ENCODE assay signal across 1 cellular context in the genomic region with DNA sequence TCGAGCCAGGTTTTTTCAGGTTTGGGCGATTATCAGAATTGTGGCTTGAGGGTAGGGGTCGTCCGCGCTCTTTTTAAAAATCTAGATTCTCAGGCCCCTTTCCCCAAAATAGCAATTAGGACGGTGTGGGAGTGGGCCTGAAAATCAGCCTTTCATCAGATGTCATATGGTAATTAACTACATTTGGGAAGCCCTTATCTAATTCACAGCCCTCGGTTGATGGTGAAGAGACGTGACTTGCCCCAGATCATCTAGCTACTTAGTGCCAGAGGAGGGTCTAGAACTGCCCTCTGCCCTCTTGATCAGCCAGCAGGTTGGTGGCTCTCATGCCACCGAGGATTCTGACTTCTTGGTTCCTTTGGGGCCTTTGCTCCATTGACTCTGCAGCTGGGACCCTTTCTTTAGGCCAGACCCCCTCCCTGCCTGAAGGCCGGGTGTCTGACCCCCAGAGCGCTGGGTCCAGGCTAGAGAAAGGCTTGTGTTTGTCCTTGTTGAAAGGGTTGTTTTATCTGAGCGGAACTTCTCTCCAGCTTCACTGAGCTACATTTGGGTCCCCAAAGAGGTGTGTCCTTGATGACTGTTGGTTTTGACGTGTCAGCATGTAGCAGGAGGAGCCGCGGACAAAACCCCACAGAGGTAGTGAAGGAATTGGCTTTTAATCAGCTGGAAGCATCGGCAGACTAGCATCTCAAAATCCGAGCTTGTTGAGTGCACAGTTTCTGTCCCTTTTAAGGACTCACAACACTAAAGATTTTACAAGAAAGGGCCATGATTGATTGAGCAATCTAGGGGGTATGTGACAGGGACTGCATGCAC.
TF ChIP-seq lines count a peak whose summit lies in the region.

No MANE protein-coding gene starts in this region.

TF ChIP-seq in HepG2, 621 proteins besides CTCF, POLR2A, EP300 and RAD21 (continued from another document):
- no peak for TF ChIP-seq ZNF772 (CRISPR knock-in tag; IDR thresholded peaks at IDR 0.05)
- TF ChIP-seq ZNF841 (CRISPR knock-in tag; IDR thresholded peaks at IDR 0.05; ENCODE audit: borderline replicate concordance) = no peak
- TF ChIP-seq, protein P1, sequence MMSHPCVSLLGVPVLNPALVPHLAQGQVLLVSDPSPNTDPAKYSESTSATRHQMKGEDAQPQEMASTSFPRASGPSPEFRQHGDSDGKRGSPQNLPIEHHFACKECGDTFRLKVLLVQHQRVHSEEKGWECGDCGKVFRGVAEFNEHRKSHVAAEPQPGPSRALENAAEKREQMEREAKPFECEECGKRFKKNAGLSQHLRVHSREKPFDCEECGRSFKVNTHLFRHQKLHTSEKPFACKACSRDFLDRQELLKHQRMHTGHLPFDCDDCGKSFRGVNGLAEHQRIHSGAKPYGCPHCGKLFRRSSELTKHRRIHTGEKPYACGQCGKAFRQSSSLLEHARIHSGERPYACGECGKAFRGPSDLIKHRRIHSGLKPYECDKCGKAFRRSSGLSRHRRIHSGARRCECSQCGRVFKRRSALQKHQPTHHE (CRISPR knock-in tag; IDR thresholded peaks at IDR 0.05; ENCODE audit: borderline replicate concordance) = no peak
- no peak for TF ChIP-seq ZNF124 (CRISPR knock-in tag; IDR thresholded peaks at IDR 0.05)
- TF ChIP-seq ZNF724P (CRISPR knock-in tag; IDR thresholded peaks at IDR 0.05; ENCODE audit: borderline replicate concordance) = no peak
- TF ChIP-seq, protein P2, sequence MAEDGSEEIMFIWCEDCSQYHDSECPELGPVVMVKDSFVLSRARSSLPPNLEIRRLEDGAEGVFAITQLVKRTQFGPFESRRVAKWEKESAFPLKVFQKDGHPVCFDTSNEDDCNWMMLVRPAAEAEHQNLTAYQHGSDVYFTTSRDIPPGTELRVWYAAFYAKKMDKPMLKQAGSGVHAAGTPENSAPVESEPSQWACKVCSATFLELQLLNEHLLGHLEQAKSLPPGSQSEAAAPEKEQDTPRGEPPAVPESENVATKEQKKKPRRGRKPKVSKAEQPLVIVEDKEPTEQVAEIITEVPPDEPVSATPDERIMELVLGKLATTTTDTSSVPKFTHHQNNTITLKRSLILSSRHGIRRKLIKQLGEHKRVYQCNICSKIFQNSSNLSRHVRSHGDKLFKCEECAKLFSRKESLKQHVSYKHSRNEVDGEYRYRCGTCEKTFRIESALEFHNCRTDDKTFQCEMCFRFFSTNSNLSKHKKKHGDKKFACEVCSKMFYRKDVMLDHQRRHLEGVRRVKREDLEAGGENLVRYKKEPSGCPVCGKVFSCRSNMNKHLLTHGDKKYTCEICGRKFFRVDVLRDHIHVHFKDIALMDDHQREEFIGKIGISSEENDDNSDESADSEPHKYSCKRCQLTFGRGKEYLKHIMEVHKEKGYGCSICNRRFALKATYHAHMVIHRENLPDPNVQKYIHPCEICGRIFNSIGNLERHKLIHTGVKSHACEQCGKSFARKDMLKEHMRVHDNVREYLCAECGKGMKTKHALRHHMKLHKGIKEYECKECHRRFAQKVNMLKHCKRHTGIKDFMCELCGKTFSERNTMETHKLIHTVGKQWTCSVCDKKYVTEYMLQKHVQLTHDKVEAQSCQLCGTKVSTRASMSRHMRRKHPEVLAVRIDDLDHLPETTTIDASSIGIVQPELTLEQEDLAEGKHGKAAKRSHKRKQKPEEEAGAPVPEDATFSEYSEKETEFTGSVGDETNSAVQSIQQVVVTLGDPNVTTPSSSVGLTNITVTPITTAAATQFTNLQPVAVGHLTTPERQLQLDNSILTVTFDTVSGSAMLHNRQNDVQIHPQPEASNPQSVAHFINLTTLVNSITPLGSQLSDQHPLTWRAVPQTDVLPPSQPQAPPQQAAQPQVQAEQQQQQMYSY (CRISPR knock-in tag; IDR thresholded peaks at IDR 0.05) = no peak
- no peak for TF ChIP-seq AGO1 (IDR thresholded peaks at IDR 0.05; ENCODE audit: low read depth, low read length, poor library complexity, severe bottlenecking)
- no peak for TF ChIP-seq ZNF552 (CRISPR knock-in tag; IDR thresholded peaks at IDR 0.05; ENCODE audit: borderline replicate concordance)
- TF ChIP-seq NR2F6 (IDR thresholded peaks at IDR 0.05) = no peak
- 0 out of 2 replicates have a peak, but pooled peaks have one; percentile 12 for TF ChIP-seq NR2F6 (CRISPR knock-in tag; IDR thresholded peaks at IDR 0.05)
- no peak for TF ChIP-seq SMAD1 (CRISPR knock-in tag; IDR thresholded peaks at IDR 0.05; ENCODE audit: borderline replicate concordance, low read depth)
- TF ChIP-seq CEBPB (IDR thresholded peaks at IDR 0.05; ENCODE audit: borderline replicate concordance, low read depth, low read length) = peak; percentile 73
- TF ChIP-seq YEATS2 (CRISPR knock-in tag; IDR thresholded peaks at IDR 0.05; ENCODE audit: borderline replicate concordance) = no peak
- no peak for TF ChIP-seq NFYC (CRISPR knock-in tag; IDR thresholded peaks at IDR 0.05)
- TF ChIP-seq KMT2A (CRISPR knock-in tag; IDR thresholded peaks at IDR 0.05) = no peak
- TF ChIP-seq, protein P3, sequence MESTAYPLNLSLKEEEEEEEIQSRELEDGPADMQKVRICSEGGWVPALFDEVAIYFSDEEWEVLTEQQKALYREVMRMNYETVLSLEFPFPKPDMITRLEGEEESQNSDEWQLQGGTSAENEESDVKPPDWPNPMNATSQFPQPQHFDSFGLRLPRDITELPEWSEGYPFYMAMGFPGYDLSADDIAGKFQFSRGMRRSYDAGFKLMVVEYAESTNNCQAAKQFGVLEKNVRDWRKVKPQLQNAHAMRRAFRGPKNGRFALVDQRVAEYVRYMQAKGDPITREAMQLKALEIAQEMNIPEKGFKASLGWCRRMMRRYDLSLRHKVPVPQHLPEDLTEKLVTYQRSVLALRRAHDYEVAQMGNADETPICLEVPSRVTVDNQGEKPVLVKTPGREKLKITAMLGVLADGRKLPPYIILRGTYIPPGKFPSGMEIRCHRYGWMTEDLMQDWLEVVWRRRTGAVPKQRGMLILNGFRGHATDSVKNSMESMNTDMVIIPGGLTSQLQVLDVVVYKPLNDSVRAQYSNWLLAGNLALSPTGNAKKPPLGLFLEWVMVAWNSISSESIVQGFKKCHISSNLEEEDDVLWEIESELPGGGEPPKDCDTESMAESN (CRISPR knock-in tag; conservative IDR thresholded peaks at IDR 0.05) = no peak
- TF ChIP-seq ZNF274 (CRISPR knock-in tag; IDR thresholded peaks at IDR 0.05) = no peak
- no peak; the same call in 1 of the 2 replicates for TF ChIP-seq GFI1 (CRISPR knock-in tag; IDR thresholded peaks at IDR 0.05; ENCODE audit: borderline replicate concordance)
- TF ChIP-seq SMC3 (IDR thresholded peaks at IDR 0.05; ENCODE audit: low read length) = no peak
- TF ChIP-seq KLF11 (CRISPR knock-in tag; IDR thresholded peaks at IDR 0.05) = no peak
- TF ChIP-seq, protein P4, sequence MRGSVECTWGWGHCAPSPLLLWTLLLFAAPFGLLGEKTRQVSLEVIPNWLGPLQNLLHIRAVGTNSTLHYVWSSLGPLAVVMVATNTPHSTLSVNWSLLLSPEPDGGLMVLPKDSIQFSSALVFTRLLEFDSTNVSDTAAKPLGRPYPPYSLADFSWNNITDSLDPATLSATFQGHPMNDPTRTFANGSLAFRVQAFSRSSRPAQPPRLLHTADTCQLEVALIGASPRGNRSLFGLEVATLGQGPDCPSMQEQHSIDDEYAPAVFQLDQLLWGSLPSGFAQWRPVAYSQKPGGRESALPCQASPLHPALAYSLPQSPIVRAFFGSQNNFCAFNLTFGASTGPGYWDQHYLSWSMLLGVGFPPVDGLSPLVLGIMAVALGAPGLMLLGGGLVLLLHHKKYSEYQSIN (CRISPR knock-in tag; IDR thresholded peaks at IDR 0.05; ENCODE audit: borderline replicate concordance) = no peak
- TF ChIP-seq HOXA5 (CRISPR knock-in tag; IDR thresholded peaks at IDR 0.05) = no peak
- TF ChIP-seq RFX3 (CRISPR knock-in tag; IDR thresholded peaks at IDR 0.05) = no peak
- TF ChIP-seq YEATS4 (CRISPR knock-in tag; IDR thresholded peaks at IDR 0.05; ENCODE audit: borderline replicate concordance) = no peak
- TF ChIP-seq SNAPC2 (CRISPR knock-in tag; IDR thresholded peaks at IDR 0.05) = no peak
- TF ChIP-seq TBP (CRISPR knock-in tag; IDR thresholded peaks at IDR 0.05) = no peak
- no peak for TF ChIP-seq FOXJ3 (CRISPR knock-in tag; IDR thresholded peaks at IDR 0.05; ENCODE audit: borderline replicate concordance)
- no peak for TF ChIP-seq ZNF678 (CRISPR knock-in tag; IDR thresholded peaks at IDR 0.05)
- TF ChIP-seq, protein P5, sequence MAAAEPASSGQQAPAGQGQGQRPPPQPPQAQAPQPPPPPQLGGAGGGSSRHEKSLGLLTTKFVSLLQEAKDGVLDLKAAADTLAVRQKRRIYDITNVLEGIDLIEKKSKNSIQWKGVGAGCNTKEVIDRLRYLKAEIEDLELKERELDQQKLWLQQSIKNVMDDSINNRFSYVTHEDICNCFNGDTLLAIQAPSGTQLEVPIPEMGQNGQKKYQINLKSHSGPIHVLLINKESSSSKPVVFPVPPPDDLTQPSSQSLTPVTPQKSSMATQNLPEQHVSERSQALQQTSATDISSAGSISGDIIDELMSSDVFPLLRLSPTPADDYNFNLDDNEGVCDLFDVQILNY (CRISPR knock-in tag; conservative IDR thresholded peaks at IDR 0.05) = no peak
- TF ChIP-seq ZNF567 (CRISPR knock-in tag; IDR thresholded peaks at IDR 0.05; ENCODE audit: borderline replicate concordance) = no peak
- no peak for TF ChIP-seq ZNF713 (CRISPR knock-in tag; IDR thresholded peaks at IDR 0.05)
- TF ChIP-seq, protein P6, sequence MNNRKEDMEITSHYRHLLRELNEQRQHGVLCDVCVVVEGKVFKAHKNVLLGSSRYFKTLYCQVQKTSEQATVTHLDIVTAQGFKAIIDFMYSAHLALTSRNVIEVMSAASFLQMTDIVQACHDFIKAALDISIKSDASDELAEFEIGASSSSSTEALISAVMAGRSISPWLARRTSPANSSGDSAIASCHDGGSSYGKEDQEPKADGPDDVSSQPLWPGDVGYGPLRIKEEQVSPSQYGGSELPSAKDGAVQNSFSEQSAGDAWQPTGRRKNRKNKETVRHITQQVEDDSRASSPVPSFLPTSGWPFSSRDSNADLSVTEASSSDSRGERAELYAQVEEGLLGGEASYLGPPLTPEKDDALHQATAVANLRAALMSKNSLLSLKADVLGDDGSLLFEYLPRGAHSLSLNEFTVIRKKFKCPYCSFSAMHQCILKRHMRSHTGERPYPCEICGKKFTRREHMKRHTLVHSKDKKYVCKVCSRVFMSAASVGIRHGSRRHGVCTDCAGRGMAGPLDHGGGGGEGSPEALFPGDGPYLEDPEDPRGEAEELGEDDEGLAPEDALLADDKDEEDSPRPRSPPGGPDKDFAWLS (CRISPR knock-in tag; IDR thresholded peaks at IDR 0.05; ENCODE audit: borderline replicate concordance) = no peak
- TF ChIP-seq ZKSCAN5 (CRISPR knock-in tag; IDR thresholded peaks at IDR 0.05) = no peak
- no peak for TF ChIP-seq EHMT2 (IDR thresholded peaks at IDR 0.05; ENCODE audit: borderline replicate concordance, low read depth, low read length)
- TF ChIP-seq, protein P7, sequence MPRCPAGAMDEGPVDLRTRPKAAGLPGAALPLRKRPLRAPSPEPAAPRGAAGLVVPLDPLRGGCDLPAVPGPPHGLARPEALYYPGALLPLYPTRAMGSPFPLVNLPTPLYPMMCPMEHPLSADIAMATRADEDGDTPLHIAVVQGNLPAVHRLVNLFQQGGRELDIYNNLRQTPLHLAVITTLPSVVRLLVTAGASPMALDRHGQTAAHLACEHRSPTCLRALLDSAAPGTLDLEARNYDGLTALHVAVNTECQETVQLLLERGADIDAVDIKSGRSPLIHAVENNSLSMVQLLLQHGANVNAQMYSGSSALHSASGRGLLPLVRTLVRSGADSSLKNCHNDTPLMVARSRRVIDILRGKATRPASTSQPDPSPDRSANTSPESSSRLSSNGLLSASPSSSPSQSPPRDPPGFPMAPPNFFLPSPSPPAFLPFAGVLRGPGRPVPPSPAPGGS (CRISPR knock-in tag; IDR thresholded peaks at IDR 0.05) = no peak
- no peak for TF ChIP-seq ZNF614 (CRISPR knock-in tag; IDR thresholded peaks at IDR 0.05; ENCODE audit: borderline replicate concordance)
- TF ChIP-seq SP4 (CRISPR knock-in tag; IDR thresholded peaks at IDR 0.05) = 0 out of 2 replicates have a peak, but pooled peaks have one; percentile 7
- TF ChIP-seq, protein P8, sequence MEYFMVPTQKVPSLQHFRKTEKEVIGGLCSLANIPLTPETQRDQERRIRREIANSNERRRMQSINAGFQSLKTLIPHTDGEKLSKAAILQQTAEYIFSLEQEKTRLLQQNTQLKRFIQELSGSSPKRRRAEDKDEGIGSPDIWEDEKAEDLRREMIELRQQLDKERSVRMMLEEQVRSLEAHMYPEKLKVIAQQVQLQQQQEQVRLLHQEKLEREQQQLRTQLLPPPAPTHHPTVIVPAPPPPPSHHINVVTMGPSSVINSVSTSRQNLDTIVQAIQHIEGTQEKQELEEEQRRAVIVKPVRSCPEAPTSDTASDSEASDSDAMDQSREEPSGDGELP (IDR thresholded peaks at IDR 0.05; ENCODE audit: borderline replicate concordance, low read depth) = no peak
- TF ChIP-seq TAF1 (CRISPR knock-in tag; IDR thresholded peaks at IDR 0.05) = peak; percentile 35; the same call in 1 of the 2 replicates
- TF ChIP-seq ZNF788 (CRISPR knock-in tag; IDR thresholded peaks at IDR 0.05; ENCODE audit: borderline replicate concordance) = no peak; the same call in 1 of the 2 replicates
- no peak for TF ChIP-seq HOXD1 (CRISPR knock-in tag; IDR thresholded peaks at IDR 0.05)
- TF ChIP-seq, protein P9, sequence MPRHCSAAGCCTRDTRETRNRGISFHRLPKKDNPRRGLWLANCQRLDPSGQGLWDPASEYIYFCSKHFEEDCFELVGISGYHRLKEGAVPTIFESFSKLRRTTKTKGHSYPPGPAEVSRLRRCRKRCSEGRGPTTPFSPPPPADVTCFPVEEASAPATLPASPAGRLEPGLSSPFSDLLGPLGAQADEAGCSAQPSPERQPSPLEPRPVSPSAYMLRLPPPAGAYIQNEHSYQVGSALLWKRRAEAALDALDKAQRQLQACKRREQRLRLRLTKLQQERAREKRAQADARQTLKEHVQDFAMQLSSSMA (CRISPR knock-in tag; IDR thresholded peaks at IDR 0.05) = no peak
- TF ChIP-seq ZNF674 (CRISPR knock-in tag; IDR thresholded peaks at IDR 0.05; ENCODE audit: low read depth) = no peak
- 0 out of 2 replicates have a peak, but pooled peaks have one; percentile 8 for TF ChIP-seq HDAC2 (CRISPR knock-in tag; IDR thresholded peaks at IDR 0.05)
- TF ChIP-seq KDM1A (CRISPR knock-in tag; IDR thresholded peaks at IDR 0.05) = no peak
- no peak for TF ChIP-seq ZNF761 (CRISPR knock-in tag; conservative IDR thresholded peaks at IDR 0.05)
- TF ChIP-seq HDAC6 (IDR thresholded peaks at IDR 0.05; ENCODE audit: low read depth, low read length) = no peak
- TF ChIP-seq ZNF598 (CRISPR knock-in tag; IDR thresholded peaks at IDR 0.05; ENCODE audit: borderline replicate concordance) = no peak
- TF ChIP-seq CC2D1A (CRISPR knock-in tag; IDR thresholded peaks at IDR 0.05) = no peak
- TF ChIP-seq CBFB (CRISPR knock-in tag; IDR thresholded peaks at IDR 0.05) = no peak
- TF ChIP-seq, protein P10, sequence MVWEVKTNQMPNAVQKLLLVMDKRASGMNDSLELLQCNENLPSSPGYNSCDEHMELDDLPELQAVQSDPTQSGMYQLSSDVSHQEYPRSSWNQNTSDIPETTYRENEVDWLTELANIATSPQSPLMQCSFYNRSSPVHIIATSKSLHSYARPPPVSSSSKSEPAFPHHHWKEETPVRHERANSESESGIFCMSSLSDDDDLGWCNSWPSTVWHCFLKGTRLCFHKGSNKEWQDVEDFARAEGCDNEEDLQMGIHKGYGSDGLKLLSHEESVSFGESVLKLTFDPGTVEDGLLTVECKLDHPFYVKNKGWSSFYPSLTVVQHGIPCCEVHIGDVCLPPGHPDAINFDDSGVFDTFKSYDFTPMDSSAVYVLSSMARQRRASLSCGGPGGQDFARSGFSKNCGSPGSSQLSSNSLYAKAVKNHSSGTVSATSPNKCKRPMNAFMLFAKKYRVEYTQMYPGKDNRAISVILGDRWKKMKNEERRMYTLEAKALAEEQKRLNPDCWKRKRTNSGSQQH (CRISPR knock-in tag; IDR thresholded peaks at IDR 0.05; ENCODE audit: low read depth) = no peak
